Comparison of ENCODE assay signal across 8 cellular contexts in the genomic region with DNA sequence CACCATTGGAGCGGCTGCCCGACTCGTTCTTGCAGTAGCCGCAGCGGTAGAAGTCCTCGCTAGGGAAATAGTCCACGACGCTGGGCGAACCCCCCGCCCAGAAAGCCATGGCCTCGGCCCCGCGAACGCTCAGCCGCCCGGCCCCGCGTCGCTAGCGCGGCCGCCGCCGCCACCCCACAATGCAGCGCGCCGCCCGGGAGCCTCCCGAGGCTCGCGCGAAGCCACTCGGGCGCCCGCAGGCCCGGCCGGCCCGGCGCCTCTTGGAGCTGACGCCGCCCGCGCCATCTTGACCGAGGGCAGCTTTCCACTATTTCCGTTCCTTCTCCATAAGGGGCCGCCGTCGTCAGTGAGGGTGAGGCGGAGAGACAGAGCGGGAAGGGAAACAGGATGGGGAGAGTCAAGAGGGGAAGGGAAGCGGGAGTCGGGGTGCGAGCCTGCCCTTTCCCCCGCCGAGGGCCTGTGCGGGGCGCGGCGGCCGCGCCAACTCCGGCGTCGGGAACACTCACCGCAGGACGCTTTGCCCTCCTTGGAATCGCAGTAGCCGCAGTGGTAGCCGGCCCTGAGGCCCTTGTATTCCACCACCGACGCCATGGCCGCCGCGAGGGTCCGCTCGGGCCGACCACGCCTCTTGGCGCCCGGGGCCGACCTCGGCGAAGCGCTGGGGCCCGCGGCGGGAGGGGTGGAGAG. TPM values are rescaled to one million over a fixed set of nuclear protein-coding genes. Genes with fewer than 3 reads are reported as not detected.
DNase-seq lines count a peak whose midpoint lies in the region; ATAC-seq, FAIRE-seq and TF ChIP-seq lines count a peak whose summit lies in the region.

A gene (minus strand): TSS at position 191 of the 687 bp plus-strand sequence. CDS start 82 bp downstream, at position 109.

- peaks cover 0 to 3% of the 10 kb centered on the region in 2 donors for H3K36me3 ChIP-seq in ascending aorta

- FAIRE-seq in urothelium cell line (lab: Jason Lieb, UNC): no peak

- peak; percentile 51 for ATAC-seq in GM18499 (IDR thresholded peaks at IDR 0.05; ENCODE audit: insufficient read depth, unreplicated experiment)
- ATAC-seq in HG02884 (IDR thresholded peaks at IDR 0.05; ENCODE audit: unreplicated experiment): peak; percentile 80
- ATAC-seq in right cardiac atrium: peak; percentile 98

- intact Hi-C loops in ascending aorta (cut with DNase I) (loop anchor here (1.0 to 5.0 kb wide), 7 partner anchors 46 to 1079 kb away; a partner anchor contains a TSS), right cardiac atrium (cut with DNase I) (loop anchor here in 1 of 4 donors (10.0 kb wide), 1 partner anchor 187 kb away; no protein-coding TSS in a partner anchor)

- peak within 1 kb of the TSS; percentile 98 to 100 for H3K4me3 ChIP-seq in ascending aorta
- peak within 1 kb of the TSS; percentile 95 for H3K4me3 ChIP-seq in right cardiac atrium (ENCODE audit: low read length)

- no peak for TF ChIP-seq CTCF in ascending aorta (IDR thresholded peaks at IDR 0.05)

- no peaks in the 10 kb centered on the region for H3K9me3 Mint-ChIP-seq in T-helper 2 cell treated with Interferon-gamma antibody and Interleukin-4, amounts not matched to agents 5 μg/mL and 100 μg/mL, for 36 hours

- DNase-seq in NCI-H1694 (lab: John Stamatoyannopoulos, UW) (peak; percentile 27), ascending aorta (ENCODE audit: low spot score in 2 of 2) (peak; percentile 62 to 95), right cardiac atrium (peak; percentile 92 to 97 (median 96)), pulmonary artery endothelial cell (ENCODE audit: low read depth, low spot score) (peak; percentile 75), urothelium cell line (ENCODE audit: low spot score) (peak; percentile 88)
- peak; percentile 81 for DNase-seq in T-helper 2 cell treated with Interferon-gamma antibody and Interleukin-4, amounts not matched to agents 5 μg/mL and 100 μg/mL, for 36 hours (ENCODE audit: low spot score)

- under 1% methylated on average over 87 of the region's 87 CpGs for WGBS in right cardiac atrium

- H3K4me1 ChIP-seq in ascending aorta (peaks cover 0 to 10% of the 10 kb centered on the region in 2 donors), right cardiac atrium (ENCODE audit: control insufficient read depth, insufficient read depth, low read length) (no peaks in the 10 kb centered on the region)

- H3K27me3 ChIP-seq in ascending aorta: no peaks in the 10 kb centered on the region
- H3K27me3 ChIP-seq in right cardiac atrium (ENCODE audit: control insufficient read depth, insufficient read depth): no peaks in the 10 kb centered on the region

- H3K27me3 Mint-ChIP-seq in T-helper 2 cell treated with Interferon-gamma antibody and Interleukin-4, amounts not matched to agents 5 μg/mL and 100 μg/mL, for 36 hours (ENCODE audit: low read depth): no peaks in the 10 kb centered on the region

- H3K27ac ChIP-seq in ascending aorta: peak within 1 kb of the TSS; percentile 97
- peak within 1 kb of the TSS; percentile 100 for H3K27ac ChIP-seq in right cardiac atrium (ENCODE audit: low read length)

- H3K4me3 Mint-ChIP-seq in T-helper 2 cell treated with Interferon-gamma antibody and Interleukin-4, amounts not matched to agents 5 μg/mL and 100 μg/mL, for 36 hours: peak within 1 kb of the TSS; percentile 90

- H3K36me3 Mint-ChIP-seq in T-helper 2 cell treated with Interferon-gamma antibody and Interleukin-4, amounts not matched to agents 5 μg/mL and 100 μg/mL, for 36 hours (ENCODE audit: low read depth): peaks cover 3% of the 10 kb centered on the region

- H3K27ac Mint-ChIP-seq in T-helper 2 cell treated with Interferon-gamma antibody and Interleukin-4, amounts not matched to agents 5 μg/mL and 100 μg/mL, for 36 hours: peak within 1 kb of the TSS; percentile 98

- peaks cover 16% of the 10 kb centered on the region for H3K4me1 Mint-ChIP-seq in T-helper 2 cell treated with Interferon-gamma antibody and Interleukin-4, amounts not matched to agents 5 μg/mL and 100 μg/mL, for 36 hours (ENCODE audit: low read depth)

- H3K9me3 ChIP-seq in ascending aorta (no peaks in the 10 kb centered on the region), right cardiac atrium (ENCODE audit: control insufficient read depth, low read length) (no peaks in the 10 kb centered on the region)

RNA-seq across cellular contexts. Expression of the gene that starts here (rescaled TPM):
- total RNA-seq in ascending aorta (6.9 TPM), right cardiac atrium (10 to 100 TPM; 47.7 to 55.8 (median 48.7) TPM), pulmonary artery endothelial cell (27.0 and 36.8 TPM in 2 replicates)
- polyA plus RNA-seq in right cardiac atrium: 15.1 TPM

Comparison
In these comparisons a context has a peak if more than half of its experiments do, and no peak if none do; other contexts are left out.
1. Peak in every context shown above with its lines: DNase-seq, ATAC-seq, H3K4me3 ChIP-seq and H3K27ac ChIP-seq.
2. DNase-seq: peak in every context shown above with its lines; median percentile 96 in right cardiac atrium; 88 in urothelium cell line; 81 in T-helper 2 cell treated with Interferon-gamma antibody and Interleukin-4, amounts not matched to agents 5 μg/mL and 100 μg/mL, for 36 hours; 78 in ascending aorta; 75 in pulmonary artery endothelial cell; 27 in NCI-H1694.